ENCODE assay signal across 11 cellular contexts in the genomic region with DNA sequence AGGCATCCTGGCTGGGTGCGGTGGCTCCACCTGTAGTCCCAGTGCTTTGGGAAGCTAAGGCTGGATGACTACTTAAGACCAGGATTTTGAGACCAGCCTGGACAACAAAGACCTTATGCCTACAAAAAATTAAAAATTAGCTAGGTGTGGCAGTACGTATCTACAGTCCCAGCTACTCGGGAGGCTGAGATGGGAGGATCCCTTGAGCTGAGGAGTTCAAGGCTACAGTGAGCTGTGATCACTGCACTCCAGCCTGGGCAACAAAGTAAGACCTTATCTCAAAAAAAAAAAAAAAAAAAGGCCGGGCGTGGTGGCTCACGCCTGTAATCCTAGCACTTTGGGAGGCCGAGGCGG. TPM values are rescaled to one million over a fixed set of nuclear protein-coding genes. Genes with fewer than 3 reads are reported as not detected.
DNase-seq lines count a peak whose midpoint lies in the region; ATAC-seq, FAIRE-seq and TF ChIP-seq lines count a peak whose summit lies in the region.
"Had no signal": no experiment of that assay in that cellular context is flagged by ENCODE, and none has a peak within 500 bp of the region (broad histone marks: within the 10 kb centered on the region; RNA-seq: fewer than 3 reads in every experiment).

No MANE protein-coding gene starts in this region.

- 92 to 100% methylated on average over 2 to 5 of the region's 8 CpGs for WGBS in gastroesophageal sphincter (ENCODE audit: low coverage in 1 of 2), 2 donors
- WGBS in stomach, 5 donors: 61 to 74% (median 66%) methylated on average over 6 to 8 of the region's 8 CpGs

- H3K9me3 Mint-ChIP-seq in T-helper 2 cell treated with Interferon-gamma antibody and Interleukin-4, amounts not matched to agents 5 μg/mL and 100 μg/mL, for 36 hours: no peaks in the 10 kb centered on the region
- no peaks in the 10 kb centered on the region for H3K9me3 Mint-ChIP-seq in activated CD8-positive, alpha-beta T cell treated with anti-CD3 and anti-CD28 coated beads, Interleukin-2, amount 10 ng/mL, durations not matched to agents 7 days and 5 days (ENCODE audit: insufficient read depth)

- TF ChIP-seq CTCF in gastroesophageal sphincter (IDR thresholded peaks at IDR 0.05): no peak
- no peak for TF ChIP-seq CTCF in stomach (IDR thresholded peaks at IDR 0.05)
- TF ChIP-seq CTCF in D721Med (IDR thresholded peaks at IDR 0.05; ENCODE audit: insufficient read depth, missing control alignments): no peak

- FAIRE-seq in D721Med (lab: Jason Lieb, UNC): no peak

- no peak for TF ChIP-seq POLR2A in gastroesophageal sphincter (IDR thresholded peaks at IDR 0.05)
- TF ChIP-seq POLR2A in stomach (IDR thresholded peaks at IDR 0.05): no peak

- intact Hi-C loops in stomach (cut with DNase I; ENCODE audit: low total_unique reads): no loop called here

- CTCF ChIA-PET in activated CD8-positive, alpha-beta T cell treated with anti-CD3 and anti-CD28 coated beads, Interleukin-2, amount 10 ng/mL, durations not matched to agents 7 days and 5 days (lab: Charles Lee): interaction anchor here (0.9 to 6.4 kb wide), 6 partner anchors 9 to 124 kb away, joined by 3 to 55 read pairs (median 6); partner anchors contain the start of genes KIF22 and PAGR1

- peak overlapping the region; percentile 91 for H3K27ac Mint-ChIP-seq in T-helper 2 cell treated with Interferon-gamma antibody and Interleukin-4, amounts not matched to agents 5 μg/mL and 100 μg/mL, for 36 hours
- no peak overlapping the region for H3K27ac Mint-ChIP-seq in activated CD8-positive, alpha-beta T cell treated with anti-CD3 and anti-CD28 coated beads, Interleukin-2, amount 10 ng/mL, durations not matched to agents 7 days and 5 days

- peak overlapping the region; percentile 78 for H3K4me3 Mint-ChIP-seq in T-helper 2 cell treated with Interferon-gamma antibody and Interleukin-4, amounts not matched to agents 5 μg/mL and 100 μg/mL, for 36 hours
- peak overlapping the region; percentile 63 for H3K4me3 Mint-ChIP-seq in activated CD8-positive, alpha-beta T cell treated with anti-CD3 and anti-CD28 coated beads, Interleukin-2, amount 10 ng/mL, durations not matched to agents 7 days and 5 days

- H3K4me1 Mint-ChIP-seq in T-helper 2 cell treated with Interferon-gamma antibody and Interleukin-4, amounts not matched to agents 5 μg/mL and 100 μg/mL, for 36 hours (ENCODE audit: low read depth): peaks cover 30% of the 10 kb centered on the region
- peaks cover 56% of the 10 kb centered on the region for H3K4me1 Mint-ChIP-seq in activated CD8-positive, alpha-beta T cell treated with anti-CD3 and anti-CD28 coated beads, Interleukin-2, amount 10 ng/mL, durations not matched to agents 7 days and 5 days (ENCODE audit: low read depth)

- H3K27me3 Mint-ChIP-seq in T-helper 2 cell treated with Interferon-gamma antibody and Interleukin-4, amounts not matched to agents 5 μg/mL and 100 μg/mL, for 36 hours (ENCODE audit: low read depth): no peaks in the 10 kb centered on the region
- no peaks in the 10 kb centered on the region for H3K27me3 Mint-ChIP-seq in activated CD8-positive, alpha-beta T cell treated with anti-CD3 and anti-CD28 coated beads, Interleukin-2, amount 10 ng/mL, durations not matched to agents 7 days and 5 days (ENCODE audit: low read depth)

- H3K36me3 ChIP-seq in gastroesophageal sphincter: peaks cover 0 to 18% of the 10 kb centered on the region in 2 donors
- H3K36me3 ChIP-seq in stomach: peaks cover 8 to 22% (median 19%) of the 10 kb centered on the region in 4 donors

- H3K9me3 ChIP-seq in gastroesophageal sphincter (no peaks in the 10 kb centered on the region), stomach (no peaks in the 10 kb centered on the region)
- H3K9me3 ChIP-seq: psoas muscle had no signal

- TF ChIP-seq EP300 in gastroesophageal sphincter (IDR thresholded peaks at IDR 0.05): no peak
- TF ChIP-seq EP300 in stomach (IDR thresholded peaks at IDR 0.05): no peak

- POLR2A ChIA-PET in activated CD8-positive, alpha-beta T cell treated with anti-CD3 and anti-CD28 coated beads, Interleukin-2, amount 10 ng/mL, durations not matched to agents 7 days and 5 days (lab: Charles Lee): interaction anchor here (0.8 to 2.5 kb wide), 8 partner anchors 9 to 142 kb away, joined by 3 to 9 read pairs (median 5); partner anchors contain the start of genes KCTD13, PAGR1 and PRRT2

- peaks cover 0 to 85% (median 42%) of the 10 kb centered on the region in 3 donors for H3K4me1 ChIP-seq in gastroesophageal sphincter
- H3K4me1 ChIP-seq in stomach: peaks cover 77 to 97% (median 96%) of the 10 kb centered on the region in 4 donors

- no peak for DNase-seq in T-helper 2 cell treated with Interferon-gamma antibody and Interleukin-4, amounts not matched to agents 5 μg/mL and 100 μg/mL, for 36 hours (ENCODE audit: low spot score)
- DNase-seq in T-helper 2 cell: no peak
- DNase-seq in activated CD8-positive, alpha-beta T cell treated with anti-CD3 and anti-CD28 coated beads, Interleukin-2, amount 10 ng/mL, durations not matched to agents 7 days and 5 days: no peak
- DNase-seq in stomach: no peak
- DNase-seq in D721Med (ENCODE audit: insufficient read length, low spot score): no peak
- DNase-seq: NCI-H1092, psoas muscle had no signal

- no peaks in the 10 kb centered on the region for H3K27me3 ChIP-seq in gastroesophageal sphincter
- no peaks in the 10 kb centered on the region for H3K27me3 ChIP-seq in stomach

- H3K27ac ChIP-seq in gastroesophageal sphincter: peak overlapping the region in 3 of 4 donors; percentile 75 to 80 (median 78)
- peak overlapping the region; percentile 70 to 97 (median 94) for H3K27ac ChIP-seq in stomach

- H3K36me3 Mint-ChIP-seq in T-helper 2 cell treated with Interferon-gamma antibody and Interleukin-4, amounts not matched to agents 5 μg/mL and 100 μg/mL, for 36 hours (ENCODE audit: low read depth): peaks cover 31% of the 10 kb centered on the region
- H3K36me3 Mint-ChIP-seq in activated CD8-positive, alpha-beta T cell treated with anti-CD3 and anti-CD28 coated beads, Interleukin-2, amount 10 ng/mL, durations not matched to agents 7 days and 5 days (ENCODE audit: low read depth): peaks cover 29% of the 10 kb centered on the region

- no peak for ATAC-seq in activated CD8-positive, alpha-beta T cell treated with anti-CD3 and anti-CD28 coated beads, Interleukin-2, amount 10 ng/mL, durations not matched to agents 7 days and 5 days
- ATAC-seq in gastroesophageal sphincter: no peak
- ATAC-seq in HG02852 (IDR thresholded peaks at IDR 0.05; ENCODE audit: unreplicated experiment): no peak
- no peak for ATAC-seq in GM21528 (IDR thresholded peaks at IDR 0.05; ENCODE audit: low FRiP score, unreplicated experiment)

- H3K4me3 ChIP-seq in gastroesophageal sphincter: no peak overlapping the region
- H3K4me3 ChIP-seq in stomach: no peak overlapping the region
- H3K4me3 ChIP-seq: psoas muscle had no signal

RNA-seq across cellular contexts. Expression of gene MVP, which starts 6.1 kb away (rescaled TPM):
- total RNA-seq in activated CD8-positive, alpha-beta T cell treated with anti-CD3 and anti-CD28 coated beads, Interleukin-2, amount 10 ng/mL, durations not matched to agents 7 days and 5 days: 100 to 1,000 TPM; 122 to 125 TPM
- 100 to 1,000 TPM in 3 of 4 donors, 10 to 100 TPM in 1; 82.2 to 162 (median 129) TPM for total RNA-seq in gastroesophageal sphincter
- 100 to 1,000 TPM in 4 of 5 donors, 10 to 100 TPM in 1; 92.2 to 453 (median 154) TPM for total RNA-seq in stomach
- 100 to 1,000 TPM; 101 to 122 (median 116) TPM for polyA plus RNA-seq in stomach

RNA-seq across cellular contexts. Expression of gene PAGR1, which starts 10.4 kb away (rescaled TPM):
- total RNA-seq in activated CD8-positive, alpha-beta T cell treated with anti-CD3 and anti-CD28 coated beads, Interleukin-2, amount 10 ng/mL, durations not matched to agents 7 days and 5 days: 10 to 100 TPM; 39.1 TPM
- total RNA-seq in gastroesophageal sphincter: 10 to 100 TPM; 19.3 to 29.6 (median 20.2) TPM
- total RNA-seq in stomach: 100 to 1,000 TPM in 1 of 5 donors, 10 to 100 TPM in 3, 1 to 10 TPM in 1; 7.1 to 124 (median 19.8) TPM
- polyA plus RNA-seq in stomach: 10 to 100 TPM; 24.0 to 31.6 (median 27.1) TPM

RNA-seq across cellular contexts. Expression of gene PRRT2, which starts 14.3 kb away (rescaled TPM):
- under 1 TPM; 0.16 to 0.83 TPM for total RNA-seq in activated CD8-positive, alpha-beta T cell treated with anti-CD3 and anti-CD28 coated beads, Interleukin-2, amount 10 ng/mL, durations not matched to agents 7 days and 5 days
- 10 to 100 TPM in 1 of 4 donors, 1 to 10 TPM in 3; 4.2 to 13.5 (median 6.0) TPM for total RNA-seq in gastroesophageal sphincter
- total RNA-seq in stomach: 10 to 100 TPM in 1 of 5 donors, 1 to 10 TPM in 2, not detected in 2; 4.0 to 17.4 (median 4.6) TPM
- polyA plus RNA-seq in stomach: under 1 TPM in 2 of 3 donors, not detected in 1; 0.62 to 0.83 TPM
- total RNA-seq: SK-MEL-5 had no signal

RNA-seq across cellular contexts. Expression of gene MAZ, which starts 20.0 kb away (rescaled TPM):
- 100 to 1,000 TPM; 455 to 494 TPM for total RNA-seq in activated CD8-positive, alpha-beta T cell treated with anti-CD3 and anti-CD28 coated beads, Interleukin-2, amount 10 ng/mL, durations not matched to agents 7 days and 5 days
- total RNA-seq in gastroesophageal sphincter (100 to 1,000 TPM in 3 of 4 donors, 10 to 100 TPM in 1; 86.3 to 212 (median 116) TPM), stomach (100 to 1,000 TPM in 4 of 5 donors, 10 to 100 TPM in 1; 11.7 to 865 (median 117) TPM)
- polyA plus RNA-seq in stomach: 100 to 1,000 TPM in 2 of 3 donors, 10 to 100 TPM in 1; 79.9 to 160 (median 102) TPM

RNA-seq across cellular contexts. Expression of gene KIF22, which starts 35.8 kb away (rescaled TPM):
- 100 to 1,000 TPM; 229 to 233 TPM for total RNA-seq in activated CD8-positive, alpha-beta T cell treated with anti-CD3 and anti-CD28 coated beads, Interleukin-2, amount 10 ng/mL, durations not matched to agents 7 days and 5 days
- total RNA-seq in gastroesophageal sphincter: 10 to 100 TPM in 3 of 4 donors, 1 to 10 TPM in 1; 9.4 to 17.3 (median 12.8) TPM
- 100 to 1,000 TPM in 1 of 5 donors, 10 to 100 TPM in 4; 11.1 to 229 (median 26.8) TPM for total RNA-seq in stomach
- 10 to 100 TPM; 53.6 to 88.5 (median 59.2) TPM for polyA plus RNA-seq in stomach
